11 cellular contexts compared by ENCODE assay signal in genomic region chr11:96185220-96185768, GRCh38.
DNase-seq lines count a peak whose midpoint lies in the region; ATAC-seq lines count a peak whose summit lies in the region.
"Had no signal": no experiment of that assay in that cellular context is flagged by ENCODE, and none has a peak within 500 bp of the region (broad histone marks: within the 10 kb centered on the region; RNA-seq: fewer than 3 reads in every experiment).

No MANE protein-coding gene starts in this region.

- DNase-seq in activated naive CD4-positive, alpha-beta T cell treated with anti-CD3 and anti-CD28 coated beads for 36 hours = no peak
- DNase-seq in activated naive CD4-positive, alpha-beta T cell (lab: John Stamatoyannopoulos, UW) = no peak
- no peak for DNase-seq in naive thymus-derived CD8-positive, alpha-beta T cell
- DNase-seq in foreskin melanocyte = no peak
- DNase-seq in activated T-helper 1 cell treated with anti-CD3 and anti-CD28 coated beads, Interleukin-12 subunit alpha, Interleukin-12 subunit beta, Interleukin-2, Interleukin-4 antibody, amounts not matched to agents 30 ng/mL and 10 ng/mL and 1 ng/mL, durations not matched to agents 14 hours and 24 hours and 36 hours (ENCODE audit: low spot score) = no peak
- DNase-seq in NCI-H1930 (lab: John Stamatoyannopoulos, UW) = no peak
- DNase-seq: substantia nigra had no signal

- POLR2A ChIA-PET in naive thymus-derived CD8-positive, alpha-beta T cell (lab: Charles Lee) = interaction anchor here (0.6 to 1.3 kb wide), 2 partner anchors 9 to 17 kb away, joined by 3 to 4 read pairs; no protein-coding TSS in a partner anchor

- H3K36me3 Mint-ChIP-seq in activated naive CD4-positive, alpha-beta T cell treated with anti-CD3 and anti-CD28 coated beads for 36 hours (ENCODE audit: low read depth) = no peaks in the 10 kb centered on the region
- peaks cover 4 to 18% (median 5%) of the 10 kb centered on the region in 3 donors for H3K36me3 Mint-ChIP-seq in naive thymus-derived CD8-positive, alpha-beta T cell
- H3K36me3 Mint-ChIP-seq in activated T-helper 1 cell treated with anti-CD3 and anti-CD28 coated beads, Interleukin-12 subunit alpha, Interleukin-12 subunit beta, Interleukin-2, Interleukin-4 antibody, amounts not matched to agents 30 ng/mL and 10 ng/mL and 1 ng/mL, durations not matched to agents 14 hours and 24 hours and 36 hours (ENCODE audit: low read depth) = peaks cover 3% of the 10 kb centered on the region

- no peaks in the 10 kb centered on the region for H3K9me3 Mint-ChIP-seq in activated naive CD4-positive, alpha-beta T cell treated with anti-CD3 and anti-CD28 coated beads for 36 hours
- no peaks in the 10 kb centered on the region for H3K9me3 Mint-ChIP-seq in naive thymus-derived CD8-positive, alpha-beta T cell
- no peaks in the 10 kb centered on the region for H3K9me3 Mint-ChIP-seq in activated T-helper 1 cell treated with anti-CD3 and anti-CD28 coated beads, Interleukin-12 subunit alpha, Interleukin-12 subunit beta, Interleukin-2, Interleukin-4 antibody, amounts not matched to agents 30 ng/mL and 10 ng/mL and 1 ng/mL, durations not matched to agents 14 hours and 24 hours and 36 hours

- peak overlapping the region; percentile 39 for H3K27ac Mint-ChIP-seq in activated naive CD4-positive, alpha-beta T cell treated with anti-CD3 and anti-CD28 coated beads for 36 hours
- peak overlapping the region in 8 of 10 donors; percentile 40 to 73 (median 49) for H3K27ac Mint-ChIP-seq in naive thymus-derived CD8-positive, alpha-beta T cell
- H3K27ac Mint-ChIP-seq in activated T-helper 1 cell treated with anti-CD3 and anti-CD28 coated beads, Interleukin-12 subunit alpha, Interleukin-12 subunit beta, Interleukin-2, Interleukin-4 antibody, amounts not matched to agents 30 ng/mL and 10 ng/mL and 1 ng/mL, durations not matched to agents 14 hours and 24 hours and 36 hours = no peak overlapping the region

- ATAC-seq in GM21825 (IDR thresholded peaks at IDR 0.05; ENCODE audit: unreplicated experiment) (peak; percentile 64), HG03432 (IDR thresholded peaks at IDR 0.05; ENCODE audit: unreplicated experiment) (peak; percentile 75)
- ATAC-seq in naive thymus-derived CD8-positive, alpha-beta T cell = no peak
- ATAC-seq: A549; activated CD4-positive, CD25-positive, alpha-beta regulatory T cell treated with anti-CD3 and anti-CD28 coated beads, Interleukin-2, amount 50 U/mL, for 24 hours had no signal

- intact Hi-C loops in activated naive CD4-positive, alpha-beta T cell treated with anti-CD3 and anti-CD28 coated beads for 36 hours (cut with micrococcal nuclease) = no loop called here
- intact Hi-C loops in activated T-helper 1 cell treated with anti-CD3 and anti-CD28 coated beads, Interleukin-12 subunit alpha, Interleukin-12 subunit beta, Interleukin-2, Interleukin-4 antibody, amounts not matched to agents 30 ng/mL and 10 ng/mL and 1 ng/mL, durations not matched to agents 14 hours and 24 hours and 36 hours (cut with micrococcal nuclease) = no loop called here

- H3K4me3 Mint-ChIP-seq in activated naive CD4-positive, alpha-beta T cell treated with anti-CD3 and anti-CD28 coated beads for 36 hours = no peak overlapping the region
- H3K4me3 Mint-ChIP-seq in naive thymus-derived CD8-positive, alpha-beta T cell = peak overlapping the region in 2 of 10 donors; percentile 7 to 24
- H3K4me3 Mint-ChIP-seq in activated T-helper 1 cell treated with anti-CD3 and anti-CD28 coated beads, Interleukin-12 subunit alpha, Interleukin-12 subunit beta, Interleukin-2, Interleukin-4 antibody, amounts not matched to agents 30 ng/mL and 10 ng/mL and 1 ng/mL, durations not matched to agents 14 hours and 24 hours and 36 hours = no peak overlapping the region

- CTCF ChIA-PET in activated naive CD4-positive, alpha-beta T cell treated with anti-CD3 and anti-CD28 coated beads for 36 hours (lab: Charles Lee) = interaction anchor here (1.5 kb wide), 1 partner anchor 130 kb away, joined by 4 read pairs; no protein-coding TSS in a partner anchor

- H3K4me1 Mint-ChIP-seq in activated naive CD4-positive, alpha-beta T cell treated with anti-CD3 and anti-CD28 coated beads for 36 hours (ENCODE audit: low read depth) = peaks cover 85% of the 10 kb centered on the region
- H3K4me1 Mint-ChIP-seq in naive thymus-derived CD8-positive, alpha-beta T cell = peaks cover 29 to 90% (median 86%) of the 10 kb centered on the region in 4 donors
- peaks cover 36% of the 10 kb centered on the region for H3K4me1 Mint-ChIP-seq in activated T-helper 1 cell treated with anti-CD3 and anti-CD28 coated beads, Interleukin-12 subunit alpha, Interleukin-12 subunit beta, Interleukin-2, Interleukin-4 antibody, amounts not matched to agents 30 ng/mL and 10 ng/mL and 1 ng/mL, durations not matched to agents 14 hours and 24 hours and 36 hours (ENCODE audit: low read depth)

- no peaks in the 10 kb centered on the region for H3K27me3 Mint-ChIP-seq in activated naive CD4-positive, alpha-beta T cell treated with anti-CD3 and anti-CD28 coated beads for 36 hours (ENCODE audit: low read depth)
- no peaks in the 10 kb centered on the region for H3K27me3 Mint-ChIP-seq in naive thymus-derived CD8-positive, alpha-beta T cell
- H3K27me3 Mint-ChIP-seq in activated T-helper 1 cell treated with anti-CD3 and anti-CD28 coated beads, Interleukin-12 subunit alpha, Interleukin-12 subunit beta, Interleukin-2, Interleukin-4 antibody, amounts not matched to agents 30 ng/mL and 10 ng/mL and 1 ng/mL, durations not matched to agents 14 hours and 24 hours and 36 hours (ENCODE audit: insufficient read depth) = no peaks in the 10 kb centered on the region

Comparison
In these comparisons a context has a peak if more than half of its experiments do, and no peak if none do; other contexts are left out.
1. ATAC-seq: peak in GM21825 (single experiment) and HG03432 (single experiment); none in naive thymus-derived CD8-positive, alpha-beta T cell (0 of 2).